In the genomic region with DNA sequence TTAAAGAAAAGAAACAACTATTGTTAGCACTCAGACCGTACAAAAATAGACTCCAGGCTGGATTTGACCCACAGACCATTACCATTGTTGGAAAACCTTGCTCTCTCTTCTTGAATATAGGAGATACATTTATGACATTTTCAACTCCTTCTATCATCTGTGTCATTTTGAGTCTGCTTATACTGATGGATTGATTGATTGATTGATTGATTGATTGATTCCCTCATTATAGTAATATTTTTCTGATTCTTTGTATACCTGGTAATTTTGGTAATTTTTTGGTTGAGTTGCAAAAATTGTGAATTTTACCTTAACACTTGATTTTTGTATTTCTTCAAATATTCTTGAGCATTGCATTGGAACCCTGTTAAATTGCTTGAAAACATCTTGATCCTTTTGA, we compare ENCODE assay signal across 29 cellular contexts.
"Had no signal": no experiment of that assay in that cellular context is flagged by ENCODE, and none has a peak within 500 bp of the region (broad histone marks: within the 10 kb centered on the region; RNA-seq: fewer than 3 reads in every experiment).

No MANE protein-coding gene starts in this region.

- H3K9me3 ChIP-seq: ascending aorta had no signal

- H3K36me3 ChIP-seq: ascending aorta, cardiac muscle cell, WERI-Rb-1 had no signal

- H3K4me3 ChIP-seq: ascending aorta, cardiac muscle cell had no signal

- H3K27me3 ChIP-seq: ascending aorta, cardiac muscle cell had no signal

- H3K27ac ChIP-seq: ascending aorta, cardiac muscle cell, WERI-Rb-1 had no signal

- DNase-seq: activated CD4-positive, alpha-beta memory T cell treated with anti-CD3 and anti-CD28 coated beads, Interleukin-2, amount 10 ng/mL, durations not matched to agents 7 days and 5 days; activated CD4-positive, alpha-beta T cell treated with anti-CD3 and anti-CD28 coated beads for 1 hour; activated CD4-positive, alpha-beta T cell treated with anti-CD3 and anti-CD28 coated beads for 36 hours; activated CD4-positive, alpha-beta T cell treated with anti-CD3 and anti-CD28 coated beads for 48 hours; activated CD4-positive, alpha-beta T cell treated with anti-CD3 and anti-CD28 coated beads, Interleukin-2, amount 10 ng/mL, durations not matched to agents 7 days and 5 days; activated CD4-positive, alpha-beta T cell treated with anti-CD3 and anti-CD28 coated beads, Interleukin-2, amount 50 U/mL, for 48 hours; activated CD4-positive, CD25-positive, alpha-beta regulatory T cell; activated CD8-positive, alpha-beta memory T cell treated with anti-CD3 and anti-CD28 coated beads for 24 hours; activated CD8-positive, alpha-beta memory T cell treated with anti-CD3 and anti-CD28 coated beads, Interleukin-2, amount 10 ng/mL, durations not matched to agents 7 days and 5 days; activated CD8-positive, alpha-beta memory T cell treated with anti-CD3 and anti-CD28 coated beads, Interleukin-2, amount 50 U/mL, for 48 hours; activated CD8-positive, alpha-beta T cell treated with anti-CD3 and anti-CD28 coated beads, Interleukin-2, amount 10 ng/mL, durations not matched to agents 7 days and 5 days; activated effector memory CD4-positive, alpha-beta T cell treated with Interleukin-2 at 50 U/mL for 16 hours; activated gamma-delta T cell; activated naive CD4-positive, alpha-beta T cell treated with anti-CD3 and anti-CD28 coated beads, Interleukin-2, amount 10 ng/mL, durations not matched to agents 7 days and 5 days; activated naive CD4-positive, alpha-beta T cell treated with Interleukin-2 at 50 U/mL for 16 hours; activated naive CD8-positive, alpha-beta T cell treated with anti-CD3 and anti-CD28 coated beads, Interleukin-2, amount 10 ng/mL, durations not matched to agents 7 days and 5 days; activated naive CD8-positive, alpha-beta T cell treated with anti-CD3 and anti-CD28 coated beads, Interleukin-2, amount 50 U/mL, for 24 hours; activated T-cell treated with anti-CD3 and anti-CD28 coated beads, Interleukin-2, amount 50 U/mL, for 24 hours; activated T-cell treated with anti-CD3 and anti-CD28 coated beads, Interleukin-2, amount 50 U/mL, for 48 hours; amygdala; anterior cingulate cortex; caudate nucleus; cerebellar nuclear complex; T-helper 1 cell; T-helper 2 cell; T-helper 9 cell; WERI-Rb-1 had no signal
